ENCODE assay signal across 8 cellular contexts in genomic region chr2:157327621-157328102, GRCh38. TPM values are rescaled to one million over a fixed set of nuclear protein-coding genes. Genes with fewer than 3 reads are reported as not detected.
A peak's percentile ranks its signal among the peaks of the same experiment; 100 is the strongest.
DNase-seq lines count a peak whose midpoint lies in the region; ATAC-seq, FAIRE-seq and TF ChIP-seq lines count a peak whose summit lies in the region.

No MANE protein-coding gene starts in this region.

- in situ Hi-C loops in transverse colon (cut with MboI; ENCODE audit: low pct_ligation_motif_present in 1 of 4, low pct_unique_long_range_greater_than_20kb in 1 of 4, low sequenced_read_pairs in 3 of 4), result loop anchor here in 2 of 4 donors (25.0 kb wide), 2 partner anchors 160 to 685 kb away; no protein-coding TSS in a partner anchor

- no peak overlapping the region for H3K4me3 ChIP-seq in KMS-11 (IDR thresholded peaks at IDR 0.05; ENCODE audit: insufficient read depth, low read depth, low read length)
- no peak overlapping the region for H3K4me3 ChIP-seq in gastroesophageal sphincter
- H3K4me3 ChIP-seq in pancreas, result no peak overlapping the region
- H3K4me3 ChIP-seq in transverse colon, result no peak overlapping the region

- no peaks in the 10 kb centered on the region for H4K20me1 ChIP-seq in KMS-11 (ENCODE audit: insufficient read depth)

- no peak for TF ChIP-seq POLR2A in gastroesophageal sphincter (IDR thresholded peaks at IDR 0.05)
- no peak for TF ChIP-seq POLR2A in transverse colon (IDR thresholded peaks at IDR 0.05)

- H3K9ac ChIP-seq in KMS-11, result no peak overlapping the region

- H3K9me3 ChIP-seq in gastroesophageal sphincter (no peaks in the 10 kb centered on the region), pancreas (no peaks in the 10 kb centered on the region), transverse colon (no peaks in the 10 kb centered on the region)

- ATAC-seq in GM21825 (IDR thresholded peaks at IDR 0.05; ENCODE audit: unreplicated experiment) (peak; percentile 99), gastroesophageal sphincter (peak; percentile 66), pancreas (peak; percentile 84 to 92 (median 90))

- H3K36me3 ChIP-seq in KMS-11 (ENCODE audit: insufficient read depth) (no peaks in the 10 kb centered on the region), gastroesophageal sphincter (no peaks in the 10 kb centered on the region), pancreas (no peaks in the 10 kb centered on the region), transverse colon (no peaks in the 10 kb centered on the region)

- H3K27me3 ChIP-seq in KMS-11 (ENCODE audit: insufficient read depth, low read depth) (no peaks in the 10 kb centered on the region), gastroesophageal sphincter (no peaks in the 10 kb centered on the region), pancreas (no peaks in the 10 kb centered on the region), transverse colon (no peaks in the 10 kb centered on the region)

- peak; percentile 99 for TF ChIP-seq CTCF in KMS-11 (conservative IDR thresholded peaks at IDR 0.05; ENCODE audit: low read depth, low read length)
- TF ChIP-seq CTCF in gastroesophageal sphincter (IDR thresholded peaks at IDR 0.05), result peak; percentile 56 to 94 (median 59)
- peak; percentile 80 to 93 (median 91) for TF ChIP-seq CTCF in pancreas (IDR thresholded peaks at IDR 0.05)
- peak; percentile 83 to 94 (median 92) for TF ChIP-seq CTCF in transverse colon (IDR thresholded peaks at IDR 0.05)

- FAIRE-seq in pancreas (lab: Jason Lieb, UNC), result peak; percentile 17

- H3K27ac ChIP-seq in KMS-11, result no peak overlapping the region
- H3K27ac ChIP-seq in gastroesophageal sphincter, result no peak overlapping the region
- H3K27ac ChIP-seq in pancreas, result no peak overlapping the region
- peak overlapping the region in 2 of 4 donors; percentile 5 to 23 for H3K27ac ChIP-seq in transverse colon

- H2AFZ ChIP-seq in KMS-11 (ENCODE audit: low read depth), result no peak overlapping the region

- H3K79me2 ChIP-seq in KMS-11 (ENCODE audit: insufficient read depth, low read depth), result no peaks in the 10 kb centered on the region

- intact Hi-C loops in pancreas (cut with DNase I) (no loop called here), transverse colon (cut with DNase I; ENCODE audit: low total_unique reads) (no loop called here)

- H3K4me1 ChIP-seq in KMS-11 (ENCODE audit: low read depth, poor library complexity, severe bottlenecking) (peaks cover 10% of the 10 kb centered on the region), gastroesophageal sphincter (no peaks in the 10 kb centered on the region), pancreas (peaks cover 0 to 15% (median 5%) of the 10 kb centered on the region in 3 donors), transverse colon (peaks cover 0 to 35% (median 17%) of the 10 kb centered on the region in 4 donors)

- TF ChIP-seq EP300 in gastroesophageal sphincter (IDR thresholded peaks at IDR 0.05) (no peak), transverse colon (IDR thresholded peaks at IDR 0.05; ENCODE audit: low read depth) (no peak)

- peak; percentile 72 for DNase-seq in ELR (ENCODE audit: low read depth)
- peak; percentile 50 to 65 for DNase-seq in SHP77 (lab: John Stamatoyannopoulos, UW)
- peak; percentile 83 for DNase-seq in activated gamma-delta T cell treated with anti-CD3 and anti-CD28 coated beads, Interleukin-2, amount 50 U/mL, for 16 hours (ENCODE audit: low read depth)
- peak; percentile 68 to 93 (median 84) for DNase-seq in pancreas
- DNase-seq in transverse colon, result peak; percentile 91

- 20 to 22% methylated on average over 5 to 6 of the region's 6 CpGs for WGBS in gastroesophageal sphincter (ENCODE audit: low coverage in 1 of 2), 2 donors
- 20 to 21% methylated on average over 6 of the region's 6 CpGs for WGBS in pancreas, 2 donors
- 0 to 13% methylated on average over 2 to 6 of the region's 6 CpGs for WGBS in transverse colon (ENCODE audit: low coverage in 1 of 2), 2 donors

- H3K4me2 ChIP-seq in KMS-11, result no peak overlapping the region

RNA-seq across cellular contexts. Expression of gene ERMN, which starts 2.0 kb away (rescaled TPM):
- total RNA-seq in gastroesophageal sphincter (under 1 TPM in 1 of 4 donors, not detected in 3; 0.13 TPM), pancreas (under 1 TPM in 3 of 6 donors, not detected in 3; 0.06 to 0.16 (median 0.14) TPM), transverse colon (under 1 TPM in 2 of 4 donors, not detected in 2; 0.14 to 0.64 TPM)
- under 1 TPM; 0.15 to 0.54 TPM for polyA plus RNA-seq in pancreas
